ENCODE assay signal across 1 cellular context in genomic region chr2:200308001-200308400, GRCh38.
TF ChIP-seq lines count a peak whose summit lies in the region.

No MANE protein-coding gene starts in this region.

TF ChIP-seq in GM12878, 131 proteins besides CTCF, POLR2A, EP300 and RAD21 (continued from another document):
- TF ChIP-seq CBFB (IDR thresholded peaks at IDR 0.05; ENCODE audit: low read depth): no peak
- TF ChIP-seq BACH1 (IDR thresholded peaks at IDR 0.05; ENCODE audit: borderline replicate concordance): no peak
- no peak for TF ChIP-seq NFIC (IDR thresholded peaks at IDR 0.05; ENCODE audit: low read depth, low read length)
